ENCODE assay signal across 8 cellular contexts in genomic region chr1:11908139-11909021, GRCh38. TPM values are rescaled to one million over a fixed set of nuclear protein-coding genes. Genes with fewer than 3 reads are reported as not detected.
DNase-seq lines count a peak whose midpoint lies in the region; TF ChIP-seq lines count a peak whose summit lies in the region.

No MANE protein-coding gene starts in this region.

- H3K4me1 Mint-ChIP-seq in HFFc6 (ENCODE audit: low read depth) = peaks cover 19% of the 10 kb centered on the region

- H3K9me3 Mint-ChIP-seq in HFFc6 = peaks cover 11% of the 10 kb centered on the region

- H3K36me3 ChIP-seq in GM06990 (ENCODE audit: control insufficient read depth, insufficient read depth, low read length) = no peaks in the 10 kb centered on the region
- no peaks in the 10 kb centered on the region for H3K36me3 ChIP-seq in SJSA1

- H3K27me3 ChIP-seq in GM06990 (replicated peaks; ENCODE audit: control insufficient read depth, insufficient read depth, low read length) (no peaks in the 10 kb centered on the region), SJSA1 (replicated peaks) (no peaks in the 10 kb centered on the region)

- no peaks in the 10 kb centered on the region for H3K36me3 Mint-ChIP-seq in HFFc6 (ENCODE audit: low read depth)

- H3K27me3 Mint-ChIP-seq in HFFc6 (ENCODE audit: insufficient read depth) = peaks cover 25% of the 10 kb centered on the region

- peak; percentile 96 for DNase-seq in GM06990 (ENCODE audit: extremely low read depth, insufficient read length)
- peak; percentile 100 for DNase-seq in HFFc6
- peak; percentile 100 for DNase-seq in NAMALWA (ENCODE audit: low spot score)
- DNase-seq in SJSA1 (ENCODE audit: low read depth in 1 of 2, low spot score in 2 of 2) = peak; percentile 97 to 98
- peak; percentile 81 for DNase-seq in activated naive CD4-positive, alpha-beta T cell treated with anti-CD3 and anti-CD28 coated beads, Interleukin-2, amount 50 U/mL, for 16 hours
- DNase-seq in globus pallidus (ENCODE audit: low spot score) = peak; percentile 93
- peak in 55 of 56 donors; percentile 33 to 90 (median 74) for DNase-seq in nucleus accumbens (lab: John Stamatoyannopoulos, UW)
- DNase-seq in superior temporal gyrus (ENCODE audit: extremely low spot score) = peak; percentile 90

- peaks cover 6% of the 10 kb centered on the region for H3K4me1 ChIP-seq in SJSA1 (replicated peaks)

- peak overlapping the region; percentile 100 for H3K27ac ChIP-seq in SJSA1

- TF ChIP-seq CTCF in GM06990 (IDR thresholded peaks at IDR 0.05; ENCODE audit: insufficient read depth, low read length, poor library complexity, severe bottlenecking) (no peak), HFFc6 (IDR thresholded peaks at IDR 0.05) (no peak)

- H3K4me3 Mint-ChIP-seq in HFFc6 = peak overlapping the region; percentile 92

- H3K9me3 ChIP-seq in SJSA1 (replicated peaks) = no peaks in the 10 kb centered on the region

- peak overlapping the region; percentile 100 for H3K27ac Mint-ChIP-seq in HFFc6

- H3K4me3 ChIP-seq in GM06990 (replicated peaks; ENCODE audit: low read depth, low read length) = peak overlapping the region; percentile 60
- peak overlapping the region; percentile 34 for H3K4me3 ChIP-seq in SJSA1

RNA-seq across cellular contexts. Expression of gene KIAA2013, which starts 17.8 kb away (rescaled TPM):
- 10 to 100 TPM; 59.0 to 74.3 (median 66.5) TPM for total RNA-seq in HFFc6 (2021; fragmentation: NEBNext Ultra II Directional; extraction: Animal tissue kit (Norgen Biotek cat#: 25700))
- total RNA-seq in SJSA1 (2014; rRNA removed; shearing (Covaris generic)) = 85.2 and 102 TPM in 2 replicates

RNA-seq across cellular contexts. Expression of gene PLOD1, which starts 26.1 kb away (rescaled TPM):
- 100 to 1,000 TPM; 294 to 438 (median 315) TPM for total RNA-seq in HFFc6 (2021; fragmentation: NEBNext Ultra II Directional; extraction: Animal tissue kit (Norgen Biotek cat#: 25700))
- 229 and 382 TPM in 2 replicates for total RNA-seq in SJSA1 (2014; rRNA removed; shearing (Covaris generic))

RNA-seq across cellular contexts. Expression of gene NPPB, which starts 49.6 kb away (rescaled TPM):
- total RNA-seq in HFFc6 (2021; fragmentation: NEBNext Ultra II Directional; extraction: Animal tissue kit (Norgen Biotek cat#: 25700)) = not detected
- total RNA-seq in SJSA1 (2014; rRNA removed; shearing (Covaris generic)) = 112 and 320 TPM in 2 replicates

Comparison
In these comparisons a context has a peak if more than half of its experiments do, and no peak if none do; other contexts are left out.
1. Peak in every context shown above with its lines: DNase-seq, H3K4me3 ChIP-seq and H3K27ac ChIP-seq.
2. RNA of gene NPPB, which starts 49.6 kb away (total RNA-seq): 112 to 320 TPM in SJSA1; not detected in HFFc6; every median in the first group is over 100 times any median in the second.